In genomic region chr18:58716046-58716766, GRCh38 we compare ENCODE assay signal across 9 cellular contexts. TPM values are rescaled to one million over a fixed set of nuclear protein-coding genes. Genes with fewer than 3 reads are reported as not detected.
A peak's percentile ranks its signal among the peaks of the same experiment; 100 is the strongest.
DNase-seq lines count a peak whose midpoint lies in the region; ATAC-seq and TF ChIP-seq lines count a peak whose summit lies in the region.
"Had no signal": no experiment of that assay in that cellular context is flagged by ENCODE, and none has a peak within 500 bp of the region (broad histone marks: within the 10 kb centered on the region; RNA-seq: fewer than 3 reads in every experiment).

No MANE protein-coding gene starts in this region.

- no peak overlapping the region for H3K4me3 ChIP-seq in H7 (ENCODE audit: insufficient read depth, low read depth, low read length)

- H3K36me3 Mint-ChIP-seq in T-helper 1 cell treated with Interleukin-12 subunit alpha and Interleukin-12 subunit beta and Interleukin-4 antibody, amounts not matched to agents 30 μg/mL and 1 μg/mL, for 36 hours (ENCODE audit: low read depth): peaks cover 38% of the 10 kb centered on the region
- peaks cover 7 to 40% (median 15%) of the 10 kb centered on the region in 3 donors for H3K36me3 Mint-ChIP-seq in naive thymus-derived CD8-positive, alpha-beta T cell
- peaks cover 12% of the 10 kb centered on the region for H3K36me3 Mint-ChIP-seq in HFFc6 (ENCODE audit: low read depth)

- no peaks in the 10 kb centered on the region for H3K27me3 ChIP-seq in H7 (ENCODE audit: control insufficient read depth, insufficient read depth, low read length)

- H3K36me3 ChIP-seq in H7 (replicated peaks; ENCODE audit: control insufficient read depth, insufficient read depth, low read length): no peaks in the 10 kb centered on the region

- ATAC-seq in GM18517 (IDR thresholded peaks at IDR 0.05; ENCODE audit: unreplicated experiment): peak; percentile 62
- ATAC-seq in HG02642 (IDR thresholded peaks at IDR 0.05; ENCODE audit: poor library complexity, unreplicated experiment): peak; percentile 49
- ATAC-seq in naive thymus-derived CD8-positive, alpha-beta T cell: peak; percentile 84 to 87
- no peak for ATAC-seq in HG03097 (IDR thresholded peaks at IDR 0.05; ENCODE audit: low FRiP score, unreplicated experiment)

- peak overlapping the region; percentile 61 for H3K27ac Mint-ChIP-seq in T-helper 1 cell treated with Interleukin-12 subunit alpha and Interleukin-12 subunit beta and Interleukin-4 antibody, amounts not matched to agents 30 μg/mL and 1 μg/mL, for 36 hours
- peak overlapping the region; percentile 71 to 96 (median 88) for H3K27ac Mint-ChIP-seq in naive thymus-derived CD8-positive, alpha-beta T cell
- H3K27ac Mint-ChIP-seq in HFFc6: no peak overlapping the region

- H3K4me1 Mint-ChIP-seq in T-helper 1 cell treated with Interleukin-12 subunit alpha and Interleukin-12 subunit beta and Interleukin-4 antibody, amounts not matched to agents 30 μg/mL and 1 μg/mL, for 36 hours (ENCODE audit: low read depth): peaks cover 38% of the 10 kb centered on the region
- H3K4me1 Mint-ChIP-seq in naive thymus-derived CD8-positive, alpha-beta T cell: peaks cover 36 to 72% (median 60%) of the 10 kb centered on the region in 4 donors
- H3K4me1 Mint-ChIP-seq in HFFc6 (ENCODE audit: low read depth): peaks cover 12% of the 10 kb centered on the region

- peak overlapping the region; percentile 68 for H3K4me3 Mint-ChIP-seq in T-helper 1 cell treated with Interleukin-12 subunit alpha and Interleukin-12 subunit beta and Interleukin-4 antibody, amounts not matched to agents 30 μg/mL and 1 μg/mL, for 36 hours
- H3K4me3 Mint-ChIP-seq in naive thymus-derived CD8-positive, alpha-beta T cell: peak overlapping the region; percentile 36 to 88 (median 76)
- H3K4me3 Mint-ChIP-seq in HFFc6: no peak overlapping the region

- peak in 4 of 10 donors; percentile 7 to 53 (median 44) for DNase-seq in naive thymus-derived CD8-positive, alpha-beta T cell
- DNase-seq in HFFc6: no peak
- DNase-seq in H7: no peak
- no peak for DNase-seq in GF-D8 (lab: John Stamatoyannopoulos, UW)
- DNase-seq: NCI-H2029 had no signal

- POLR2A ChIA-PET in naive thymus-derived CD8-positive, alpha-beta T cell (lab: Charles Lee): interaction anchor here (3.6 kb wide), 1 partner anchor 45 kb away, joined by 29 read pairs; the partner anchor contains the start of gene MALT1

- TF ChIP-seq CTCF in HFFc6 (IDR thresholded peaks at IDR 0.05): no peak

- no peaks in the 10 kb centered on the region for H3K9me3 Mint-ChIP-seq in T-helper 1 cell treated with Interleukin-12 subunit alpha and Interleukin-12 subunit beta and Interleukin-4 antibody, amounts not matched to agents 30 μg/mL and 1 μg/mL, for 36 hours
- H3K9me3 Mint-ChIP-seq in naive thymus-derived CD8-positive, alpha-beta T cell: no peaks in the 10 kb centered on the region
- H3K9me3 Mint-ChIP-seq in HFFc6: no peaks in the 10 kb centered on the region

- H3K27me3 Mint-ChIP-seq in T-helper 1 cell treated with Interleukin-12 subunit alpha and Interleukin-12 subunit beta and Interleukin-4 antibody, amounts not matched to agents 30 μg/mL and 1 μg/mL, for 36 hours (ENCODE audit: low read depth): no peaks in the 10 kb centered on the region
- H3K27me3 Mint-ChIP-seq in naive thymus-derived CD8-positive, alpha-beta T cell: no peaks in the 10 kb centered on the region
- no peaks in the 10 kb centered on the region; the same call in 1 of the 2 replicates for H3K27me3 Mint-ChIP-seq in HFFc6 (ENCODE audit: insufficient read depth)

RNA-seq across cellular contexts. Expression of gene MALT1, which starts 44.9 kb away (rescaled TPM):
- total RNA-seq in naive thymus-derived CD8-positive, alpha-beta T cell: 10 to 100 TPM; 70.2 to 78.6 TPM
- polyA plus RNA-seq in naive thymus-derived CD8-positive, alpha-beta T cell: 10 to 100 TPM; 24.7 to 37.1 (median 27.3) TPM
- total RNA-seq in HFFc6 (2021; fragmentation: NEBNext Ultra II Directional; extraction: Animal tissue kit (Norgen Biotek cat#: 25700)): 10 to 100 TPM; 19.9 to 25.6 (median 22.4) TPM
- total RNA-seq in H7 (2014; rRNA removed; shearing (Covaris generic)): 18.9 and 28.6 TPM in 2 replicates
